8 cellular contexts compared by ENCODE assay signal in the genomic region with DNA sequence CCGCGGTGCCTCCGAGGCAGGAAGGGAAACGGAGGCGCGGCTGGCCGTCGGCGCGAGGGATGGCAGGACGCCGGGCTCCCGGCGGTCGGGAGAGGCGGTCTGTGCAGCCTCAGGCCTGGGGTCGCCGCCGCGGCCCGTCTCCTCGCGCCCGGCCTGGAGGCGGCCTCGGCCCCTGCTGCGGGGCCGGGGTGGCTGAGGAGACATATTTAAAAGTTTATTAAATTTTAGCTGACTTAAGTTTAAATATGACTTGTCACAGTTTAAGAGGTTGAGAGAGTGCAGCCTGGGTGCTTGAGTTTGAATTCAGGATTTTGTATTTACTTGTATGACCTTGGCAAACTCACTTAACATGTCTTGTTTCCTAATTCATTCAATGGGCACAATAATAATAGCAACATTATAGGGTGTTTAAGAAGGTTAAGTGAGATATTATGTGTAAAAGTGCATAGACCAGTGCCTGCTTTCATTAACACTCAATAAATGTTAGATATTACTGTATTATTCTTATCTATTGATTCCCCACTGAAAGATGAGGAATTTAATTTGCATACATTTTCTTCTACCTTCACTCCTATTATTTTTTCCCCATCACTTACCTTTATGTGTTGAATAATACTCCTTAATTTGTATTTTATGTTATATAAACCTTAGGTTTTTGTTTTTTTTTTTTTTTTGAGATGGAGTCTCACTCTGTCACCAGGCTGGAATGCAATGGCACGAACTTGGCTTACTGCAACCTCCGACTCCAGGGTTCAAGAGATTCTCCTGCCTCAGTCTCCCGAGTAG. TPM values are rescaled to one million over a fixed set of nuclear protein-coding genes. Genes with fewer than 3 reads are reported as not detected.
DNase-seq lines count a peak whose midpoint lies in the region; ATAC-seq and TF ChIP-seq lines count a peak whose summit lies in the region.

No MANE protein-coding gene starts in this region.

- H3K9me3 Mint-ChIP-seq in stimulated activated effector memory CD8-positive, alpha-beta T cell treated with anti-CD3 and anti-CD28 coated beads, Interleukin-12 subunit alpha, Interleukin-12 subunit beta, amount 100 ng/mL, for 72 hours = no peaks in the 10 kb centered on the region

- peak overlapping the region; percentile 99 for H3K4me3 ChIP-seq in left ventricle myocardium inferior

- intact Hi-C loops in left ventricle myocardium inferior (cut with micrococcal nuclease) = no loop called here

- no peaks in the 10 kb centered on the region for H3K9me3 ChIP-seq in left ventricle myocardium inferior (replicated peaks)

- peak overlapping the region; percentile 78 for H3K27ac ChIP-seq in VCaP
- peak overlapping the region; percentile 97 for H3K27ac ChIP-seq in left ventricle myocardium inferior (replicated peaks)

- peak overlapping the region; percentile 91 for H3K4me3 Mint-ChIP-seq in stimulated activated effector memory CD8-positive, alpha-beta T cell treated with anti-CD3 and anti-CD28 coated beads, Interleukin-12 subunit alpha, Interleukin-12 subunit beta, amount 100 ng/mL, for 72 hours

- no peaks in the 10 kb centered on the region for H3K27me3 ChIP-seq in left ventricle myocardium inferior (ENCODE audit: low read depth)

- peaks cover 74% of the 10 kb centered on the region for H3K4me1 ChIP-seq in left ventricle myocardium inferior

- peak; percentile 23 for ATAC-seq in GM18868 (IDR thresholded peaks at IDR 0.05; ENCODE audit: unreplicated experiment)
- ATAC-seq in HG02884 (IDR thresholded peaks at IDR 0.05; ENCODE audit: unreplicated experiment) = peak; percentile 28
- no peak for ATAC-seq in stimulated activated effector memory CD8-positive, alpha-beta T cell treated with anti-CD3 and anti-CD28 coated beads, Interleukin-12 subunit alpha, Interleukin-12 subunit beta, amount 100 ng/mL, for 72 hours

- in situ Hi-C loops in G401 (cut with HindIII; ENCODE audit: low sequenced_read_pairs) = no loop called here

- H3K27ac Mint-ChIP-seq in stimulated activated effector memory CD8-positive, alpha-beta T cell treated with anti-CD3 and anti-CD28 coated beads, Interleukin-12 subunit alpha, Interleukin-12 subunit beta, amount 100 ng/mL, for 72 hours = no peak overlapping the region

- no peak for TF ChIP-seq CTCF in VCaP (conservative IDR thresholded peaks at IDR 0.05)
- TF ChIP-seq CTCF in left ventricle myocardium inferior (IDR thresholded peaks at IDR 0.05; ENCODE audit: borderline replicate concordance) = no peak

- H3K36me3 Mint-ChIP-seq in stimulated activated effector memory CD8-positive, alpha-beta T cell treated with anti-CD3 and anti-CD28 coated beads, Interleukin-12 subunit alpha, Interleukin-12 subunit beta, amount 100 ng/mL, for 72 hours = peaks cover 6% of the 10 kb centered on the region

- no peaks in the 10 kb centered on the region for H3K36me3 ChIP-seq in left ventricle myocardium inferior

- H3K4me1 Mint-ChIP-seq in stimulated activated effector memory CD8-positive, alpha-beta T cell treated with anti-CD3 and anti-CD28 coated beads, Interleukin-12 subunit alpha, Interleukin-12 subunit beta, amount 100 ng/mL, for 72 hours = peaks cover 18% of the 10 kb centered on the region

- DNase-seq in left ventricle myocardium inferior = no peak
- DNase-seq in stimulated activated effector memory CD8-positive, alpha-beta T cell treated with anti-CD3 and anti-CD28 coated beads, Interleukin-12 subunit alpha, Interleukin-12 subunit beta, amount 100 ng/mL, for 72 hours (ENCODE audit: low spot score in 2 of 2) = no peak
- no peak for DNase-seq in EL
- no peak for DNase-seq in G401 (ENCODE audit: low spot score)
- no peak for DNase-seq in NCI-H1694 treated with DMSO at 0.1 percent for 48 hours (lab: John Stamatoyannopoulos, UW)

RNA-seq across cellular contexts. Expression of a gene that starts 0.7 kb away (rescaled TPM):
- total RNA-seq in left ventricle myocardium inferior = 31.1 TPM
- total RNA-seq in G401 (2014; rRNA removed; shearing (Covaris generic)) = 1.6 and 10.6 TPM in 2 replicates

RNA-seq across cellular contexts. Expression of a gene that starts 27.8 kb away (rescaled TPM):
- total RNA-seq in left ventricle myocardium inferior = 41.1 TPM
- total RNA-seq in G401 (2014; rRNA removed; shearing (Covaris generic)) = 26.6 and 34.8 TPM in 2 replicates
